In the genomic region with DNA sequence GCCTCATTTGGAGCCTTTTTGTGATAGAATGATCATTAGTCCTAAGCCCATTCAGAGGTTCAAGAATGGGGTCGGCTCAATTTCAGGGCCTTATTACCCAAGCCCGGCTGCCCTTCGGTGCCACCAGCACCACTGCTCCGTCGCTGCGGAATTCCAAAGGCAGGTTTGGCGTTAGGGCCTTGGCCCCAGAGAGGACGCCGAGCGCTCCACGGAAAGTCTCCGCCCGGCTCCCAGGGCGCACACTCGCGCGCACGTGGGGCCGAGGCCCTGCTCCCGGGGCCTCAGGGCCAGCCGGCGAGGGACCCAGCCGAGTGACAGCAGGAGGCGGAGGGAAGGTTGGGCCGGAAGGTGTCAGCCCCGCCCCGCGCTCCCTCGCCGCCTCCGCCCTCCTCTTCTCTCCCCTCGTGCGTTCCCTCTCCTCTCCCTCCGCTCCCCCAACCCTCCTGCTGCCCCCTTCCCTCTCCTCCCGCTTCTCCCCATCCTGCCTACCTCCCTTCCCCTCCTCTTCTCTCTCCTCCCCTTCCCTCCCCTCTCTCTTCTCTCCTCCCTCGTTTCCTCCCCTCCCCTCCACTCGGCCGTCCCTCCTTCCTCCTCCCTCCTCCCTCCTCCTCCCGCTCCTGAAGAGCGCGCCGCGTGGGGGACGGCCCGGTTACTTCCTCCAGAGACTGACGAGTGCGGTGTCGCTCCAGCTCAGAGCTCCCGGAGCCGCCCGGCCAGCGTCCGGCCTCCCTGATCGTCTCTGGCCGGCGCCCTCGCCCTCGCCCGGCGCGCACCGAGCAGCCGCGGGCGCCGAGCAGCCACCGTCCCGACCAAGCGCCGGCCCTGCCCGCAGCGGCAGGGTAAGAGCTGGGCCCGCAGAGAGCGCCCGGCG, we compare ENCODE assay signal across 8 cellular contexts. TPM values are rescaled to one million over a fixed set of nuclear protein-coding genes. Genes with fewer than 3 reads are reported as not detected.
DNase-seq lines count a peak whose midpoint lies in the region; ATAC-seq, FAIRE-seq and TF ChIP-seq lines count a peak whose summit lies in the region.

A gene (plus strand): TSS at position 648 of the 871 bp plus-strand sequence. CDS start 4,106 bp downstream, outside the sequence.

- H3K27me3 ChIP-seq in astrocyte (ENCODE audit: insufficient read depth, low read length), result no peaks in the 10 kb centered on the region
- no peaks in the 10 kb centered on the region for H3K27me3 ChIP-seq in right cardiac atrium (ENCODE audit: control insufficient read depth, insufficient read depth)

- peak; percentile 56 for ATAC-seq in HG02884 (IDR thresholded peaks at IDR 0.05; ENCODE audit: unreplicated experiment)
- ATAC-seq in right cardiac atrium, result peak; percentile 93 to 94

- H3K4me3 Mint-ChIP-seq in astrocyte (ENCODE audit: unreplicated experiment), result peak within 1 kb of the TSS; percentile 98

- peak within 1 kb of the TSS; percentile 74 for H2AFZ ChIP-seq in astrocyte (ENCODE audit: low read depth, low read length)

- no peaks in the 10 kb centered on the region for H3K9me3 Mint-ChIP-seq in astrocyte (ENCODE audit: unreplicated experiment)

- H4K20me1 ChIP-seq in astrocyte (ENCODE audit: insufficient read depth, low read length), result peaks cover 35% of the 10 kb centered on the region

- peaks cover 46% of the 10 kb centered on the region for H3K79me2 ChIP-seq in astrocyte (ENCODE audit: insufficient read depth, low read length)

- peaks cover 30% of the 10 kb centered on the region for H3K4me1 Mint-ChIP-seq in astrocyte (ENCODE audit: low read depth, unreplicated experiment)

- intact Hi-C loops in right cardiac atrium (cut with DNase I), result loop anchor here in 3 of 4 donors (5.0 to 10.0 kb wide), 9 partner anchors 59 to 319 kb away; no protein-coding TSS in a partner anchor

- FAIRE-seq in astrocyte (lab: Jason Lieb, UNC), result no peak
- FAIRE-seq in urothelium cell line (lab: Jason Lieb, UNC), result no peak

- H3K9me3 ChIP-seq in astrocyte (ENCODE audit: insufficient read depth, low read depth, low read length) (no peaks in the 10 kb centered on the region), right cardiac atrium (ENCODE audit: control insufficient read depth, low read length) (no peaks in the 10 kb centered on the region)

- H3K4me3 ChIP-seq in GM12865 (ENCODE audit: low read depth, low read length), result peak within 1 kb of the TSS; percentile 64
- peak within 1 kb of the TSS; percentile 86 for H3K4me3 ChIP-seq in astrocyte (ENCODE audit: insufficient read depth, low read depth, low read length)
- peak within 1 kb of the TSS; percentile 89 for H3K4me3 ChIP-seq in right cardiac atrium (ENCODE audit: low read length)

- H3K4me1 ChIP-seq in astrocyte (ENCODE audit: insufficient read depth, low read length) (peaks cover 32% of the 10 kb centered on the region), right cardiac atrium (ENCODE audit: control insufficient read depth, insufficient read depth, low read length) (peaks cover 5% of the 10 kb centered on the region)

- no peaks in the 10 kb centered on the region for H3K36me3 ChIP-seq in astrocyte (ENCODE audit: insufficient read depth, low read length)

- H3K27ac Mint-ChIP-seq in astrocyte (ENCODE audit: unreplicated experiment), result peak within 1 kb of the TSS; percentile 67

- WGBS in right cardiac atrium, result under 1% methylated on average over 76 of the region's 76 CpGs

- H3K36me3 Mint-ChIP-seq in astrocyte (ENCODE audit: low read depth, unreplicated experiment), result peaks cover 4% of the 10 kb centered on the region

- peak; percentile 81 for DNase-seq in GM12865 (ENCODE audit: low read depth)
- peak; percentile 98 for DNase-seq in NCI-H2029 (lab: John Stamatoyannopoulos, UW)
- DNase-seq in T-helper 22 cell (ENCODE audit: low read depth), result peak; percentile 40
- DNase-seq in astrocyte (ENCODE audit: low read depth), result peak; percentile 88
- peak; percentile 93 to 96 (median 96) for DNase-seq in right cardiac atrium
- peak; percentile 85 for DNase-seq in pulmonary artery endothelial cell (ENCODE audit: low read depth, low spot score)
- DNase-seq in urothelium cell line (ENCODE audit: low spot score), result peak; percentile 55

- H3K9ac ChIP-seq in astrocyte (ENCODE audit: low read length), result peak within 1 kb of the TSS; percentile 94

- no peak for TF ChIP-seq CTCF in GM12865 (IDR thresholded peaks at IDR 0.05; ENCODE audit: insufficient read depth, low read depth, low read length, missing control alignments)
- TF ChIP-seq CTCF in astrocyte (IDR thresholded peaks at IDR 0.05; ENCODE audit: insufficient read depth, low read depth, low read length), result no peak

- peak within 1 kb of the TSS; percentile 95 for H3K4me2 ChIP-seq in astrocyte (ENCODE audit: low read length)

- H3K27ac ChIP-seq in astrocyte (ENCODE audit: low read depth, low read length) (peak within 1 kb of the TSS; percentile 76), right cardiac atrium (ENCODE audit: low read length) (peak within 1 kb of the TSS; percentile 68)

- H3K27me3 Mint-ChIP-seq in astrocyte (ENCODE audit: low read depth, unreplicated experiment), result no peaks in the 10 kb centered on the region

RNA-seq across cellular contexts. Expression of the gene that starts here (rescaled TPM):
- total RNA-seq in astrocyte (37.0 and 40.3 TPM in 2 replicates), right cardiac atrium (10 to 100 TPM; 40.4 to 76.3 (median 44.8) TPM), pulmonary artery endothelial cell (57.6 and 64.7 TPM in 2 replicates)
- 29.7 TPM for polyA plus RNA-seq in right cardiac atrium

Comparison
In these comparisons a context has a peak if more than half of its experiments do, and no peak if none do; other contexts are left out.
1. Peak in every context shown above with its lines: DNase-seq, ATAC-seq, H3K4me3 ChIP-seq and H3K27ac ChIP-seq.
2. DNase-seq: peak in every context shown above with its lines; median percentile 98 in NCI-H2029; 96 in right cardiac atrium; 88 in astrocyte; 85 in pulmonary artery endothelial cell; 81 in GM12865; 55 in urothelium cell line; 40 in T-helper 22 cell.